ENCODE assay signal across 22 cellular contexts in genomic region chr2:13103778-13104493, GRCh38.
"Had no signal": no experiment of that assay in that cellular context is flagged by ENCODE, and none has a peak within 500 bp of the region (broad histone marks: within the 10 kb centered on the region; RNA-seq: fewer than 3 reads in every experiment).

No MANE protein-coding gene starts in this region.

- H3K4me1 ChIP-seq: SJSA1 had no signal

- H3K36me3 ChIP-seq: SJSA1 had no signal

- H3K4me3 ChIP-seq: SJSA1, SK-N-MC had no signal

- H3K4me2 ChIP-seq: KMS-11 had no signal

- H3K27ac ChIP-seq: KMS-11, SJSA1, SK-N-MC had no signal

- H3K9ac ChIP-seq: KMS-11 had no signal

- DNase-seq: IMR-90, Kasumi-1, MM.1S, NCI-H1092 treated with DMSO at 0.1 percent for 48 hours, NCI-H1436, NCI-H187, NCI-H2029, NCI-H2081 treated with DMSO at 0.1 percent for 48 hours, NCI-H2171, NCI-H226, NCI-H446, NCI-H510A, NCI-H524 treated with DMSO at 0.1 percent for 48 hours, NCI-H82, Right ventricle myocardium superior, RPMI8226, SIG-M5, T-helper 1 cell had no signal

- H3K27me3 ChIP-seq: SJSA1 had no signal

- H3K9me3 ChIP-seq: SJSA1 had no signal

- FAIRE-seq: RCC 7860 had no signal
